Comparison of ENCODE assay signal across 9 cellular contexts in genomic region chr4:108166038-108166437, GRCh38. TPM values are rescaled to one million over a fixed set of nuclear protein-coding genes. Genes with fewer than 3 reads are reported as not detected.
DNase-seq lines count a peak whose midpoint lies in the region; ATAC-seq and TF ChIP-seq lines count a peak whose summit lies in the region.
"Had no signal": no experiment of that assay in that cellular context is flagged by ENCODE, and none has a peak within 500 bp of the region (broad histone marks: within the 10 kb centered on the region; RNA-seq: fewer than 3 reads in every experiment).

No MANE protein-coding gene starts in this region.

- H3K27ac ChIP-seq in breast epithelium = peak overlapping the region; percentile 10 to 15
- no peak overlapping the region for H3K27ac ChIP-seq in mammary epithelial cell (ENCODE audit: insufficient read depth, low read depth, low read length)
- H3K27ac ChIP-seq in mesendoderm (ENCODE audit: low read depth, low read length) = no peak overlapping the region
- H3K27ac ChIP-seq in upper lobe of left lung = peak overlapping the region in 1 of 4 donors; percentile 24

- no peaks in the 10 kb centered on the region for H4K20me1 ChIP-seq in mammary epithelial cell (ENCODE audit: insufficient read depth, low read length)

- H3K27me3 Mint-ChIP-seq in activated naive CD4-positive, alpha-beta T cell treated with anti-CD3 and anti-CD28 coated beads for 36 hours (ENCODE audit: low read depth) = no peaks in the 10 kb centered on the region

- H3K4me1 ChIP-seq in breast epithelium (peaks cover 0 to 6% of the 10 kb centered on the region in 2 donors), mammary epithelial cell (ENCODE audit: insufficient read depth, low read length) (peaks cover 16% of the 10 kb centered on the region), mesendoderm (ENCODE audit: control insufficient read depth, low read depth, low read length) (peaks cover under 1% of the 10 kb centered on the region), upper lobe of left lung (peaks cover 15 to 36% (median 28%) of the 10 kb centered on the region in 4 donors)
- H3K4me1 ChIP-seq: uterus had no signal

- H3K4me2 ChIP-seq in mammary epithelial cell (ENCODE audit: insufficient read depth, low read depth, low read length) (no peak overlapping the region), mesendoderm (ENCODE audit: low read length) (peak overlapping the region; percentile 11)

- BruUV-seq in mammary epithelial cell (replicated peaks; lab: Mats Ljungman, UMichigan) = no TSS peak

- dilution Hi-C loops in mammary epithelial cell (cut with HindIII; ENCODE audit: low sequenced_read_pairs) = no loop called here

- WGBS in mammary epithelial cell (ENCODE audit: low coverage, missing lambda C conversion rate) = 3% methylated on average over 11 of the region's 12 CpGs
- no CpG with 5 or more reads among the region's 12 CpGs for WGBS in mesendoderm (ENCODE audit: extremely low coverage, insufficient coverage, low lambda C conversion rate)
- 32 to 50% methylated on average over 12 of the region's 12 CpGs for WGBS in upper lobe of left lung, 2 donors

- H2AFZ ChIP-seq in mammary epithelial cell (ENCODE audit: low read depth, low read length) = no peak overlapping the region

- no peak for DNase-seq in breast epithelium (ENCODE audit: low spot score in 2 of 2)
- no peak for DNase-seq in mammary epithelial cell
- peak; percentile 82 for DNase-seq in activated naive CD4-positive, alpha-beta T cell treated with anti-CD3 and anti-CD28 coated beads for 36 hours
- DNase-seq in mesendoderm = no peak
- DNase-seq in upper lobe of left lung = no peak
- DNase-seq in UCSD-AML1 (lab: John Stamatoyannopoulos, UW; ENCODE audit: unreplicated experiment) = no peak
- no peak for DNase-seq in OCI-M1 (lab: John Stamatoyannopoulos, UW)
- DNase-seq: uterus had no signal

- H3K9me3 ChIP-seq in breast epithelium (no peaks in the 10 kb centered on the region), mammary epithelial cell (replicated peaks; ENCODE audit: insufficient read depth, low read length) (no peaks in the 10 kb centered on the region), upper lobe of left lung (no peaks in the 10 kb centered on the region)
- H3K9me3 ChIP-seq: uterus had no signal

- no peak overlapping the region for H3K4ac ChIP-seq in mesendoderm (ENCODE audit: low read depth, low read length)

- in situ Hi-C loops in mammary epithelial cell (cut with MboI; ENCODE audit: low sequenced_read_pairs in 2 of 2) = no loop called here

- peaks cover 35% of the 10 kb centered on the region for H3K4me1 Mint-ChIP-seq in activated naive CD4-positive, alpha-beta T cell treated with anti-CD3 and anti-CD28 coated beads for 36 hours (ENCODE audit: low read depth)

- no peak for TF ChIP-seq EP300 in upper lobe of left lung (IDR thresholded peaks at IDR 0.05)

- no peak overlapping the region for H3K9ac ChIP-seq in mammary epithelial cell (ENCODE audit: insufficient read depth, low read length)
- no peak overlapping the region for H3K9ac ChIP-seq in mesendoderm (ENCODE audit: low read length)

- TF ChIP-seq CTCF in breast epithelium (IDR thresholded peaks at IDR 0.05) = no peak
- no peak for TF ChIP-seq CTCF in mammary epithelial cell (conservative IDR thresholded peaks at IDR 0.05 in 1 of 2, IDR thresholded peaks at IDR 0.05 in 1 of 2; ENCODE audit: extremely low read depth in 1 of 2, insufficient read depth in 1 of 2, low read depth in 1 of 2, low read length in 2 of 2)
- no peak for TF ChIP-seq CTCF in upper lobe of left lung (IDR thresholded peaks at IDR 0.05)

- no peaks in the 10 kb centered on the region for H3K36me3 ChIP-seq in breast epithelium
- no peaks in the 10 kb centered on the region for H3K36me3 ChIP-seq in mammary epithelial cell (ENCODE audit: insufficient read depth, low read length)
- H3K36me3 ChIP-seq in mesendoderm (ENCODE audit: control insufficient read depth, insufficient read depth, low read length) = no peaks in the 10 kb centered on the region
- H3K36me3 ChIP-seq in upper lobe of left lung = no peaks in the 10 kb centered on the region
- H3K36me3 ChIP-seq: uterus had no signal

- no peak overlapping the region for H2BK15ac ChIP-seq in mesendoderm (replicated peaks; ENCODE audit: low read depth)

- no peak overlapping the region for H3K23ac ChIP-seq in mesendoderm (ENCODE audit: low read length)

- ATAC-seq in upper lobe of left lung (ENCODE audit: low FRiP score in 2 of 2) (no peak), HG03342 (IDR thresholded peaks at IDR 0.05; ENCODE audit: unreplicated experiment) (no peak)

- H2BK5ac ChIP-seq in mesendoderm (ENCODE audit: low read length) = no peak overlapping the region

- H3K27me3 ChIP-seq in breast epithelium (peaks cover 0 to 68% of the 10 kb centered on the region in 2 donors), mammary epithelial cell (ENCODE audit: insufficient read depth, low read length) (peaks cover 54% of the 10 kb centered on the region), mesendoderm (ENCODE audit: insufficient read depth, low read length, poor library complexity) (peaks cover 10% of the 10 kb centered on the region), upper lobe of left lung (peaks cover 0 to 40% (median 18%) of the 10 kb centered on the region in 4 donors)

- no peak overlapping the region for H4K5ac ChIP-seq in mesendoderm (ENCODE audit: low read length)

- peak overlapping the region; percentile 97 for H3K27ac Mint-ChIP-seq in activated naive CD4-positive, alpha-beta T cell treated with anti-CD3 and anti-CD28 coated beads for 36 hours

- H3K79me2 ChIP-seq in mammary epithelial cell (ENCODE audit: insufficient read depth, low read length) (no peaks in the 10 kb centered on the region), mesendoderm (ENCODE audit: control insufficient read depth, insufficient read depth, low read length) (peaks cover 2% of the 10 kb centered on the region)

- H3K79me1 ChIP-seq in mesendoderm (ENCODE audit: low read length) = peaks cover 2% of the 10 kb centered on the region

- H2AK5ac ChIP-seq in mesendoderm (ENCODE audit: low read length) = no peak overlapping the region

- intact Hi-C loops in breast epithelium (cut with DNase I; ENCODE audit: low total_unique reads) = no loop called here
- intact Hi-C loops in mammary epithelial cell (cut with micrococcal nuclease) = loop anchor here (5.0 kb wide), 1 partner anchor 326 kb away; no protein-coding TSS in a partner anchor
- intact Hi-C loops in activated naive CD4-positive, alpha-beta T cell treated with anti-CD3 and anti-CD28 coated beads for 36 hours (cut with micrococcal nuclease) = loop anchor here (1.0 to 2.0 kb wide), 6 partner anchors 26 to 347 kb away; no protein-coding TSS in a partner anchor

- peak overlapping the region; percentile 88 for H3K4me3 Mint-ChIP-seq in activated naive CD4-positive, alpha-beta T cell treated with anti-CD3 and anti-CD28 coated beads for 36 hours

- H3K9me3 Mint-ChIP-seq in activated naive CD4-positive, alpha-beta T cell treated with anti-CD3 and anti-CD28 coated beads for 36 hours = no peaks in the 10 kb centered on the region

- H3K4me3 ChIP-seq in breast epithelium (peak overlapping the region; percentile 53 to 76 (median 62)), mammary epithelial cell (replicated peaks in 1 of 3; ENCODE audit: insufficient read depth in 1 of 3, low read depth in 2 of 3, low read length in 3 of 3) (no peak overlapping the region), mesendoderm (ENCODE audit: low read length) (no peak overlapping the region), upper lobe of left lung (peak overlapping the region in 3 of 4 donors; percentile 61 to 70 (median 61))

- no peak overlapping the region for H3K18ac ChIP-seq in mesendoderm (ENCODE audit: low read length)

- peaks cover 55% of the 10 kb centered on the region for H3K36me3 Mint-ChIP-seq in activated naive CD4-positive, alpha-beta T cell treated with anti-CD3 and anti-CD28 coated beads for 36 hours (ENCODE audit: low read depth)

- H4K8ac ChIP-seq in mesendoderm (ENCODE audit: low read depth, low read length) = no peak overlapping the region

- H3K56ac ChIP-seq in mesendoderm (ENCODE audit: low read length) = no peak overlapping the region

- CTCF ChIA-PET in mammary epithelial cell (lab: Charles Lee; ENCODE audit: low non-redundant PET) = no interaction called here
- CTCF ChIA-PET in activated naive CD4-positive, alpha-beta T cell treated with anti-CD3 and anti-CD28 coated beads for 36 hours (lab: Charles Lee) = interaction anchor here (0.8 to 1.5 kb wide), 3 partner anchors 8 to 135 kb away, joined by 3 to 8 read pairs (median 5); no protein-coding TSS in a partner anchor

- no peak overlapping the region for H2BK120ac ChIP-seq in mesendoderm (ENCODE audit: low read depth, low read length)

- no peak for TF ChIP-seq POLR2A in breast epithelium (IDR thresholded peaks at IDR 0.05)
- TF ChIP-seq POLR2A in upper lobe of left lung (IDR thresholded peaks at IDR 0.05) = no peak

RNA-seq across cellular contexts. Expression of gene LEF1, which starts 2.7 kb away (rescaled TPM):
- total RNA-seq in breast epithelium (1 to 10 TPM; 2.6 to 7.6 (median 7.2) TPM), mammary epithelial cell (1 to 10 TPM in 1 of 2 donors, under 1 TPM in 1; 0.67 to 4.0 TPM), upper lobe of left lung (1 to 10 TPM; 3.3 to 10.0 (median 5.6) TPM)
- 0.53 TPM for polyA plus RNA-seq in mammary epithelial cell
- 11.4 TPM for polyA minus RNA-seq in mammary epithelial cell
- 100 to 1,000 TPM; 350 to 367 TPM for total RNA-seq in activated naive CD4-positive, alpha-beta T cell treated with anti-CD3 and anti-CD28 coated beads for 36 hours
- polyA plus RNA-seq in mesendoderm (2013, experiment 1 of 2) = 12.4 TPM
- 11.0 TPM for polyA plus RNA-seq in mesendoderm (2013, experiment 2 of 2)

Comparison
In these comparisons a context has a peak if more than half of its experiments do, and no peak if none do; other contexts are left out.
1. H3K27ac ChIP-seq: peak in breast epithelium (2 of 2); none in mammary epithelial cell (single experiment) and mesendoderm (single experiment).
2. H3K4me3 ChIP-seq: peak in breast epithelium (3 of 3) and upper lobe of left lung (3 of 4); none in mammary epithelial cell (0 of 3) and mesendoderm (single experiment).
3. RNA of gene LEF1, which starts 2.7 kb away (total RNA-seq): 350 to 367 TPM in activated naive CD4-positive, alpha-beta T cell treated with anti-CD3 and anti-CD28 coated beads for 36 hours; 3.3 to 10.0 TPM in upper lobe of left lung, 2.6 to 7.6 TPM in breast epithelium and 0.67 to 4.0 TPM in mammary epithelial cell; every median in the first group is over 10 times any median in the second.